ENCODE assay signal across 26 cellular contexts in the genomic region with DNA sequence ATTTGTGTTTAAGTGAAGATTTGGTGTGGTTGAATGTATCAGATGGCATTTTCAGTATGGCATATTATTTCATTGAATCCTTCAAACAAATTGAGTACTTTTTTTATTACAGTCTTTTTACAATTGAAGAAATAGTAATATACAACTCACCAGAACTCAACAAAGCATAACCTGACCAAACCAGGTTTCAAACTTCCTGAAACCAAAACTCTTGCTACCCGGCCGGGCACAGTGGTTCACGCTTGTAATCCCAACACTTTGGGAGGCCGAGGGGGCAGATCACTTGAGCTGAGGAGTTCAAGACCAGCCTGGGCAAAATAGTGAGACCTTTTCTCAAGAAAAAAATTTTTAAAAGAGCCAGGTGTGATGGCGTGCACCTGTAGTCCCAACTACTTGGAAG.
"Had no signal": no experiment of that assay in that cellular context is flagged by ENCODE, and none has a peak within 500 bp of the region (broad histone marks: within the 10 kb centered on the region; RNA-seq: fewer than 3 reads in every experiment).

No MANE protein-coding gene starts in this region.

- ATAC-seq: Right ventricle myocardium inferior, SK-N-SH treated with all-trans-retinoic acid at 6 μM for 48 hours had no signal

- DNase-seq: IMR-90; Karpas-422; KG1; MG63; NCI-H1092; NCI-H1105 treated with DMSO at 0.1 percent for 48 hours; NCI-H1417 treated with DMSO at 0.1 percent for 48 hours; NCI-H146; NCI-H1694 treated with DMSO at 0.1 percent for 48 hours; NCI-H1930; NCI-H2081; NCI-H2107; NCI-H2171; NCI-H226; NCI-H446; NCI-H510A; NCI-H524 treated with DMSO at 0.1 percent for 48 hours; NCI-H69; NCI-H774; NK-92 treated with Interleukin-12 subunit alpha and Interleukin-12 subunit beta, amount 100 ng/mL, for 24 hours; PC-9; Peyer's patch; SHP77 treated with DMSO at 0.1 percent for 48 hours; SJCRH30 had no signal

- H3K4me3 ChIP-seq: MG63, PC-9, Peyer's patch, SJCRH30 had no signal
